9 cellular contexts compared by ENCODE assay signal in genomic region chr21:35206141-35207125, GRCh38.
DNase-seq lines count a peak whose midpoint lies in the region; ATAC-seq, FAIRE-seq and TF ChIP-seq lines count a peak whose summit lies in the region.
"Had no signal": no experiment of that assay in that cellular context is flagged by ENCODE, and none has a peak within 500 bp of the region (broad histone marks: within the 10 kb centered on the region; RNA-seq: fewer than 3 reads in every experiment).

No MANE protein-coding gene starts in this region.

- intact Hi-C loops in pancreas (cut with DNase I), result no loop called here

- H3F3A ChIP-seq in MM.1S (ENCODE audit: insufficient read depth, low read length), result peaks cover 6% of the 10 kb centered on the region; the same call in 1 of the 2 replicates

- H3K4me1 ChIP-seq in MM.1S (ENCODE audit: low read length) (peaks cover 19% of the 10 kb centered on the region), pancreas (peaks cover 3 to 7% (median 6%) of the 10 kb centered on the region in 3 donors)

- H3K36me3 ChIP-seq in GM06990 (ENCODE audit: control insufficient read depth, insufficient read depth, low read length), result no peaks in the 10 kb centered on the region
- H3K36me3 ChIP-seq in MM.1S (replicated peaks; ENCODE audit: insufficient read depth, low read length), result no peaks in the 10 kb centered on the region
- no peaks in the 10 kb centered on the region for H3K36me3 ChIP-seq in bronchial epithelial cell (ENCODE audit: control insufficient read depth, insufficient read depth, low read length)
- H3K36me3 ChIP-seq in pancreas, result no peaks in the 10 kb centered on the region

- peak overlapping the region; percentile 57 for H3K4me2 ChIP-seq in MM.1S (ENCODE audit: low read depth, low read length)

- FAIRE-seq in bronchial epithelial cell (lab: Jason Lieb, UNC), result peak; percentile 73
- no peak for FAIRE-seq in pancreas (lab: Jason Lieb, UNC)
- FAIRE-seq: RCC 7860 had no signal

- H3K27me3 ChIP-seq in GM06990 (replicated peaks; ENCODE audit: control insufficient read depth, insufficient read depth, low read length) (no peaks in the 10 kb centered on the region), MM.1S (replicated peaks; ENCODE audit: insufficient read depth, low read length) (peaks cover 15% of the 10 kb centered on the region; the same call in 1 of the 2 replicates), bronchial epithelial cell (ENCODE audit: control insufficient read depth, insufficient read depth, low read length) (no peaks in the 10 kb centered on the region), pancreas (no peaks in the 10 kb centered on the region)

- H4K20me1 ChIP-seq in MM.1S (ENCODE audit: insufficient read depth, low read length), result no peaks in the 10 kb centered on the region

- H3K9me3 ChIP-seq in MM.1S (replicated peaks; ENCODE audit: insufficient read depth, low read length) (no peaks in the 10 kb centered on the region), pancreas (no peaks in the 10 kb centered on the region)

- DNase-seq in GM06990 (ENCODE audit: extremely low read depth, insufficient read length) (peak; percentile 55), MM.1S (peak; percentile 77), bronchial epithelial cell (ENCODE audit: low read depth) (peak; percentile 52), pancreas (peak in 5 of 6 donors; percentile 31 to 58 (median 38)), cortex of kidney (lab: John Stamatoyannopoulos, UW) (no peak)
- no peak for DNase-seq in stimulated activated CD4-positive, alpha-beta T cell treated with anti-CD3 and anti-CD28 coated beads, Interleukin-15, amount 100 ng/mL, for 24 hours

- no peaks in the 10 kb centered on the region for H3K79me2 ChIP-seq in MM.1S (ENCODE audit: low read length)

- no peak overlapping the region for H3K9ac ChIP-seq in MM.1S (ENCODE audit: low read length)

- peak overlapping the region; percentile 39; the same call in 1 of the 2 replicates for H2AFZ ChIP-seq in MM.1S (ENCODE audit: low read length)

- TF ChIP-seq CTCF in GM06990 (IDR thresholded peaks at IDR 0.05; ENCODE audit: insufficient read depth, low read length, poor library complexity, severe bottlenecking) (no peak), MM.1S (IDR thresholded peaks at IDR 0.05; ENCODE audit: low read length) (no peak), bronchial epithelial cell (IDR thresholded peaks at IDR 0.05; ENCODE audit: insufficient read depth, low read length, severe bottlenecking) (no peak), pancreas (IDR thresholded peaks at IDR 0.05) (no peak)

- WGBS in pancreas, 2 donors, result 66 to 67% methylated on average over 11 of the region's 11 CpGs

- H3K9me2 ChIP-seq in MM.1S (replicated peaks; ENCODE audit: insufficient read depth, low read length), result no peaks in the 10 kb centered on the region

- H3K27ac ChIP-seq in MM.1S (ENCODE audit: low read length), result no peak overlapping the region; the same call in 1 of the 2 replicates
- peak overlapping the region in 2 of 4 donors; percentile 47 to 50 for H3K27ac ChIP-seq in pancreas

- peak; percentile 41 to 78 (median 62) for ATAC-seq in pancreas
- ATAC-seq in GM18519 (IDR thresholded peaks at IDR 0.05; ENCODE audit: low FRiP score, unreplicated experiment), result no peak
- ATAC-seq in HG03469 (IDR thresholded peaks at IDR 0.05; ENCODE audit: unreplicated experiment), result no peak

- H3K4me3 ChIP-seq in GM06990 (replicated peaks; ENCODE audit: low read depth, low read length) (no peak overlapping the region), MM.1S (ENCODE audit: low read length) (peak overlapping the region; percentile 35), bronchial epithelial cell (ENCODE audit: low read depth, low read length) (no peak overlapping the region), pancreas (no peak overlapping the region)

Comparison
In these comparisons a context has a peak if more than half of its experiments do, and no peak if none do; other contexts are left out.
1. DNase-seq: peak in GM06990 (single experiment), MM.1S (single experiment), bronchial epithelial cell (single experiment) and pancreas (5 of 6); none in cortex of kidney (single experiment) and stimulated activated CD4-positive, alpha-beta T cell treated with anti-CD3 and anti-CD28 coated beads, Interleukin-15, amount 100 ng/mL, for 24 hours (single experiment).
2. ATAC-seq: peak in pancreas (4 of 4); none in GM18519 (single experiment) and HG03469 (single experiment).